In the genomic region with DNA sequence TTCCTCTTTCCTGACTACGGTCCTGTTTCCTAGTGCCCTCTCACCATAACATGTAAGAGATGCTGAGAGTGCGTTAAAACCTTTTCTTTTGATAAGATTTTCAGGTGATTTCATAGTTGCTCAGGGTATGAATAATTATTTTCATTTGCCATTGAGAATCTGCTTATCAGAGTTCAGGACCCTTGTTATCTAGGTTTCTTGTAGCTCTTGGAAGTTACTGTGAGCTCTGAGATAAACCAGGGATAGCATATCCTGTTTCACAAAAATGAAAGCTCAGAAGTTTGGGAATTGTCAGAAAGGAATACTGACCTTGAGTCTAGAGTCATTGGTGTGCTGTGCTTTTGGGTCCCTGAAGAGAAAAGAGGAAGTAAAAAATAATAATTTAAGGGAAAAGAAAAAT, we compare ENCODE assay signal across 15 cellular contexts.
DNase-seq lines count a peak whose midpoint lies in the region; FAIRE-seq and TF ChIP-seq lines count a peak whose summit lies in the region.
"Had no signal": no experiment of that assay in that cellular context is flagged by ENCODE, and none has a peak within 500 bp of the region (broad histone marks: within the 10 kb centered on the region; RNA-seq: fewer than 3 reads in every experiment).

No MANE protein-coding gene starts in this region.

- H3K27me3 ChIP-seq in ACC112 (ENCODE audit: insufficient read depth, low read length): no peaks in the 10 kb centered on the region
- H3K27me3 ChIP-seq in endothelial cell of umbilical vein (ENCODE audit: control insufficient read depth in 2 of 2, insufficient read depth in 2 of 2, low read length in 2 of 2): peaks cover 7 to 33% of the 10 kb centered on the region in 2 experiments
- no peaks in the 10 kb centered on the region for H3K27me3 ChIP-seq in SJCRH30

- H4K20me1 ChIP-seq in endothelial cell of umbilical vein (replicated peaks; ENCODE audit: control insufficient read depth, extremely low read depth, insufficient read depth, low read length): no peaks in the 10 kb centered on the region

- H3K4me2 ChIP-seq in endothelial cell of umbilical vein (ENCODE audit: insufficient read depth, low read length): no peak overlapping the region

- H3K27me3 Mint-ChIP-seq in mesothelial cell of epicardium (ENCODE audit: low read depth): peaks cover 3% of the 10 kb centered on the region

- DNase-seq in NCI-H226 (peak; percentile 43), endothelial cell of umbilical vein (ENCODE audit: low read depth, low spot score) (peak; percentile 20), mesothelial cell of epicardium (ENCODE audit: low spot score in 2 of 2, unreplicated experiment in 2 of 2) (no peak), iPS-NIHi7 (ENCODE audit: extremely low spot score) (no peak), SJCRH30 (no peak), occipital lobe (lab: John Stamatoyannopoulos, UW) (no peak)
- DNase-seq in activated CD4-positive, alpha-beta T cell treated with anti-CD3 and anti-CD28 coated beads for 48 hours: no peak
- DNase-seq: NCI-H1105, NCI-H1694, NCI-H69, SHP77 treated with DMSO at 0.1 percent for 48 hours had no signal

- BruUV-seq in endothelial cell of umbilical vein (replicated peaks; lab: Mats Ljungman, UMichigan): no TSS peak

- H3K9me3 ChIP-seq in endothelial cell of umbilical vein (replicated peaks; ENCODE audit: control insufficient read depth, insufficient read depth, low read length) (no peaks in the 10 kb centered on the region), SJCRH30 (replicated peaks) (no peaks in the 10 kb centered on the region)

- H3K79me2 ChIP-seq in ACC112 (ENCODE audit: control insufficient read depth, insufficient read depth, low read length, unreplicated experiment) (no peaks in the 10 kb centered on the region), endothelial cell of umbilical vein (ENCODE audit: control insufficient read depth, insufficient read depth, low read length) (no peaks in the 10 kb centered on the region)

- intact Hi-C loops in endothelial cell of umbilical vein (cut with micrococcal nuclease): no loop called here

- no peaks in the 10 kb centered on the region for H3K36me3 Mint-ChIP-seq in mesothelial cell of epicardium
- H3K36me3 Mint-ChIP-seq: IgD-negative memory B cell had no signal

- peak overlapping the region; percentile 88 for H3K27ac Mint-ChIP-seq in mesothelial cell of epicardium
- H3K27ac Mint-ChIP-seq: IgD-negative memory B cell had no signal

- H3K4me1 ChIP-seq in ACC112 (ENCODE audit: control insufficient read depth, insufficient read depth, low read length, unreplicated experiment) (peaks cover 45% of the 10 kb centered on the region), endothelial cell of umbilical vein (ENCODE audit: control insufficient read depth, extremely low read depth, insufficient read depth, low read length) (no peaks in the 10 kb centered on the region), SJCRH30 (peaks cover 3% of the 10 kb centered on the region; the same call in 1 of the 2 replicates)

- H3K4me3 ChIP-seq in ACC112 (ENCODE audit: low read depth, low read length) (0 out of 2 replicates have a peak overlapping the region, but pooled peaks have one; percentile 8), endothelial cell of umbilical vein (replicated peaks in 1 of 3; ENCODE audit: insufficient read depth in 1 of 3, low read depth in 1 of 3, low read length in 3 of 3) (no peak overlapping the region), SJCRH30 (no peak overlapping the region)

- TF ChIP-seq CTCF in endothelial cell of umbilical vein (IDR thresholded peaks at IDR 0.05; ENCODE audit: extremely low read depth in 1 of 2, insufficient read depth in 1 of 2, low read depth in 1 of 2, low read length in 2 of 2) (no peak), mesothelial cell of epicardium (IDR thresholded peaks at IDR 0.05; ENCODE audit: unreplicated experiment) (no peak)

- no peak for FAIRE-seq in endothelial cell of umbilical vein (lab: Jason Lieb, UNC)
- FAIRE-seq: H54 had no signal

- H3K4me3 Mint-ChIP-seq in mesothelial cell of epicardium: no peak overlapping the region
- H3K4me3 Mint-ChIP-seq: IgD-negative memory B cell had no signal

- no peak overlapping the region for H3K9ac ChIP-seq in endothelial cell of umbilical vein (replicated peaks; ENCODE audit: extremely low read depth, insufficient read depth, low read length)

- H2AFZ ChIP-seq in ACC112 (ENCODE audit: low read length, unreplicated experiment): peak overlapping the region; percentile 40
- H2AFZ ChIP-seq in endothelial cell of umbilical vein (ENCODE audit: low read depth, low read length): no peak overlapping the region

- H3K9me1 ChIP-seq in endothelial cell of umbilical vein (replicated peaks; ENCODE audit: control insufficient read depth, extremely low read depth, insufficient read depth, low read length): no peaks in the 10 kb centered on the region

- peaks cover 48% of the 10 kb centered on the region for H3K4me1 Mint-ChIP-seq in mesothelial cell of epicardium
- H3K4me1 Mint-ChIP-seq: IgD-negative memory B cell had no signal

- POLR2A ChIA-PET in endothelial cell of umbilical vein (lab: Charles Lee): no interaction called here

- dilution Hi-C loops in endothelial cell of umbilical vein (cut with MboI; ENCODE audit: extremely low pct_ligation_motif_present, low sequenced_read_pairs): no loop called here

- CTCF ChIA-PET in endothelial cell of umbilical vein (lab: Charles Lee): interaction anchor here (1.0 kb wide), 1 partner anchor 1219 kb away, joined by 4 read pairs; no protein-coding TSS in a partner anchor

- TF ChIP-seq POLR2A in endothelial cell of umbilical vein (IDR thresholded peaks at IDR 0.05; ENCODE audit: low read depth, low read length): no peak

- H3K9me3 Mint-ChIP-seq in mesothelial cell of epicardium: no peaks in the 10 kb centered on the region
- H3K9me3 Mint-ChIP-seq: IgD-negative memory B cell had no signal

- no peaks in the 10 kb centered on the region for H3K36me3 ChIP-seq in ACC112 (ENCODE audit: insufficient read depth, low read length)
- H3K36me3 ChIP-seq in endothelial cell of umbilical vein (ENCODE audit: control insufficient read depth in 2 of 2, extremely low read depth in 1 of 2, insufficient read depth in 2 of 2, low read length in 2 of 2): no peaks in the 10 kb centered on the region
- H3K36me3 ChIP-seq in SJCRH30: no peaks in the 10 kb centered on the region

- H3K27ac ChIP-seq in ACC112 (ENCODE audit: low read depth, low read length) (no peak overlapping the region), endothelial cell of umbilical vein (ENCODE audit: insufficient read depth, low read depth, low read length) (no peak overlapping the region), SJCRH30 (no peak overlapping the region)
- H3K27ac ChIP-seq: C4-2B had no signal

TF ChIP-seq in endothelial cell of umbilical vein, 7 proteins besides CTCF, POLR2A, EP300 and RAD21:
- TF ChIP-seq JUN (IDR thresholded peaks at IDR 0.05; ENCODE audit: borderline replicate concordance, insufficient read depth, insufficient read length, low read depth): no peak
- TF ChIP-seq GATA2 (IDR thresholded peaks at IDR 0.05; ENCODE audit: insufficient read depth, insufficient read length, low read depth, low read length): peak; percentile 53

Comparison
In these comparisons a context has a peak if more than half of its experiments do, and no peak if none do; other contexts are left out.
1. DNase-seq: peak in NCI-H226 (single experiment) and endothelial cell of umbilical vein (single experiment); none in mesothelial cell of epicardium (0 of 2), iPS-NIHi7 (single experiment), activated CD4-positive, alpha-beta T cell treated with anti-CD3 and anti-CD28 coated beads for 48 hours (single experiment), SJCRH30 (0 of 2) and occipital lobe (single experiment).